Comparison of ENCODE assay signal across 15 cellular contexts in genomic region chr3:42991369-42992315, GRCh38. TPM values are rescaled to one million over a fixed set of nuclear protein-coding genes. Genes with fewer than 3 reads are reported as not detected.
DNase-seq lines count a peak whose midpoint lies in the region.
"Had no signal": no experiment of that assay in that cellular context is flagged by ENCODE, and none has a peak within 500 bp of the region (broad histone marks: within the 10 kb centered on the region; RNA-seq: fewer than 3 reads in every experiment).

No MANE protein-coding gene starts in this region.

- no peaks in the 10 kb centered on the region for H3K36me3 ChIP-seq in Karpas-422 (ENCODE audit: insufficient read depth, low read length)
- H3K36me3 ChIP-seq: esophagus muscularis mucosa had no signal

- no peak overlapping the region for H3K4me3 ChIP-seq in Karpas-422 (ENCODE audit: low read length)
- H3K4me3 ChIP-seq: esophagus muscularis mucosa had no signal

- no peak overlapping the region for H3K9ac ChIP-seq in Karpas-422 (ENCODE audit: low read length)

- H3K27me3 ChIP-seq in layer of hippocampus (ENCODE audit: control insufficient read depth, insufficient read depth, low read length) (no peaks in the 10 kb centered on the region), Karpas-422 (ENCODE audit: low read length) (no peaks in the 10 kb centered on the region)
- H3K27me3 ChIP-seq: esophagus muscularis mucosa had no signal

- H3K4me1 ChIP-seq in Karpas-422 (ENCODE audit: low read length): peaks cover 16% of the 10 kb centered on the region

- H4K20me1 ChIP-seq in Karpas-422 (ENCODE audit: insufficient read depth, low read depth, low read length): no peaks in the 10 kb centered on the region

- no peaks in the 10 kb centered on the region for H3K9me2 ChIP-seq in Karpas-422 (replicated peaks; ENCODE audit: insufficient read depth, low read length)

- H3K79me2 ChIP-seq in Karpas-422 (ENCODE audit: low read length): no peaks in the 10 kb centered on the region

- no peak overlapping the region for H3K4me2 ChIP-seq in Karpas-422 (ENCODE audit: low read depth, low read length, poor library complexity, severe bottlenecking)

- no peak overlapping the region for H2AFZ ChIP-seq in Karpas-422 (ENCODE audit: low read length)

- H3K9me3 ChIP-seq in Karpas-422 (ENCODE audit: low read length): no peaks in the 10 kb centered on the region
- H3K9me3 ChIP-seq: esophagus muscularis mucosa had no signal

- peak overlapping the region; percentile 24 for H3K27ac ChIP-seq in caudate nucleus (ENCODE audit: low read depth, low read length)
- peak overlapping the region; percentile 59 for H3K27ac ChIP-seq in layer of hippocampus (ENCODE audit: low read depth, low read length)
- H3K27ac ChIP-seq in temporal lobe (ENCODE audit: low read depth, low read length): peak overlapping the region; percentile 22
- H3K27ac ChIP-seq in Karpas-422 (ENCODE audit: low read length): no peak overlapping the region
- H3K27ac ChIP-seq: C4-2B had no signal

- DNase-seq in NCI-H526 treated with DMSO at 0.1 percent for 48 hours (lab: John Stamatoyannopoulos, UW): peak; percentile 11
- DNase-seq in caudate nucleus (lab: John Stamatoyannopoulos, UW): peak in 46 of 61 donors; percentile 19 to 92 (median 58)
- no peak for DNase-seq in hepatic stellate cell (ENCODE audit: low spot score)
- DNase-seq in Karpas-422: no peak
- DNase-seq in cerebellum (ENCODE audit: low spot score): no peak
- DNase-seq: natural killer cell; NCI-H1048; NCI-H2171; NK-92 treated with Interleukin-12 subunit alpha and Interleukin-12 subunit beta, amount 100 ng/mL, for 24 hours; SIG-M5; stimulated activated CD4-positive, alpha-beta T cell treated with anti-CD3 and anti-CD28 coated beads, Interleukin-4, amount 100 ng/mL, for 1 hour had no signal

RNA-seq across cellular contexts. Expression of gene GASK1A, which starts 12.5 kb away (rescaled TPM):
- total RNA-seq in temporal lobe: 4.9 TPM
- total RNA-seq in Karpas-422 (2014; rRNA removed; shearing (Covaris generic); ENCODE audit: low replicate concordance): 6.4 and 8.1 TPM in 2 replicates
- total RNA-seq in cerebellum: 11.4 TPM

Comparison
In these comparisons a context has a peak if more than half of its experiments do, and no peak if none do; other contexts are left out.
1. DNase-seq: peak in NCI-H526 treated with DMSO at 0.1 percent for 48 hours (single experiment) and caudate nucleus (46 of 61); none in hepatic stellate cell (single experiment), Karpas-422 (single experiment) and cerebellum (single experiment).